Comparison of ENCODE assay signal across 8 cellular contexts in the genomic region with DNA sequence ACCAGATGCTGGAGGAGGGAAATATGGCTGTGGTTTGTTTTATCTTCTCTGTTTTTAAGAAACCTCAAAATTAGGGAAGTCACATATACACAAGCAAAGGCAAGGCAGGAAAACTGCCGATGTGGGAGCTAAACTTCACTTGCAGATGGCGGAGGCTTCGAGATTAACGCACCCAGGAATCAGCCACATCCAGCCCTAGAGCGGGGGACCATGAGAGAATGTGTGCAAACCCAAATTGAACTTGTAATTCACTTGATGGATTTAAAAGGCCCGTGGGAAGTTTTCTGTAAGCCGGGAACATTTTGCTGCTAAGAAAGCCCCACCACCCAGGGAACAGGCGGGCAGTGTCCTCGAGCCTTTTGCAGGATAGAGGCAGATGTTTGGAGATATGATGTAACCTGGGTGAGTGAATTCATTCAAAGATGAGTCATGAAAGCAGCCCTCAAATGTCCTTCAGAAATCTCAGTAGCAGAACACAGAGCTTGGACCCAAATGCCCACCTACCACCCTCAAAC. TPM values are rescaled to one million over a fixed set of nuclear protein-coding genes. Genes with fewer than 3 reads are reported as not detected.
DNase-seq lines count a peak whose midpoint lies in the region; ATAC-seq and TF ChIP-seq lines count a peak whose summit lies in the region.

No MANE protein-coding gene starts in this region.

- POLR2A ChIA-PET in A673 (lab: Charles Lee; ENCODE audit: low non-redundant PET), result no interaction called here

- DNase-seq in A673 (ENCODE audit: low spot score) (peak; percentile 78), OCI-M1 (lab: John Stamatoyannopoulos, UW) (peak; percentile 91), T1000 (lab: John Stamatoyannopoulos, UW) (no peak)
- DNase-seq in effector memory CD8-positive, alpha-beta T cell, result no peak
- no peak for DNase-seq in stimulated activated effector memory CD8-positive, alpha-beta T cell treated with anti-CD3 and anti-CD28 coated beads, Interleukin-12 subunit alpha, Interleukin-12 subunit beta, amount 100 ng/mL, for 72 hours (ENCODE audit: low spot score in 2 of 2)

- intact Hi-C loops in A673 (cut with micrococcal nuclease; ENCODE audit: unreplicated experiment), result no loop called here

- peak overlapping the region; percentile 3 to 29 for H3K4me3 Mint-ChIP-seq in effector memory CD8-positive, alpha-beta T cell
- H3K4me3 Mint-ChIP-seq in stimulated activated effector memory CD8-positive, alpha-beta T cell treated with anti-CD3 and anti-CD28 coated beads, Interleukin-12 subunit alpha, Interleukin-12 subunit beta, amount 100 ng/mL, for 72 hours, result peak overlapping the region; percentile 53

- no peak overlapping the region for H3K27ac Mint-ChIP-seq in effector memory CD8-positive, alpha-beta T cell
- H3K27ac Mint-ChIP-seq in stimulated activated effector memory CD8-positive, alpha-beta T cell treated with anti-CD3 and anti-CD28 coated beads, Interleukin-12 subunit alpha, Interleukin-12 subunit beta, amount 100 ng/mL, for 72 hours, result peak overlapping the region; percentile 93

- BruUV-seq in A673 (replicated peaks; lab: Mats Ljungman, UMichigan), result no TSS peak

- H3K27me3 Mint-ChIP-seq in effector memory CD8-positive, alpha-beta T cell, result no peaks in the 10 kb centered on the region

- TF ChIP-seq CTCF in A673 (conservative IDR thresholded peaks at IDR 0.05; ENCODE audit: low read depth, low read length), result no peak

- H3K9me3 Mint-ChIP-seq in effector memory CD8-positive, alpha-beta T cell, result no peaks in the 10 kb centered on the region
- no peaks in the 10 kb centered on the region for H3K9me3 Mint-ChIP-seq in stimulated activated effector memory CD8-positive, alpha-beta T cell treated with anti-CD3 and anti-CD28 coated beads, Interleukin-12 subunit alpha, Interleukin-12 subunit beta, amount 100 ng/mL, for 72 hours

- peaks cover 61 to 78% of the 10 kb centered on the region in 2 donors for H3K4me1 Mint-ChIP-seq in effector memory CD8-positive, alpha-beta T cell (ENCODE audit: low read depth in 2 of 2)
- no peaks in the 10 kb centered on the region for H3K4me1 Mint-ChIP-seq in stimulated activated effector memory CD8-positive, alpha-beta T cell treated with anti-CD3 and anti-CD28 coated beads, Interleukin-12 subunit alpha, Interleukin-12 subunit beta, amount 100 ng/mL, for 72 hours

- peaks cover 43% of the 10 kb centered on the region for H3K36me3 Mint-ChIP-seq in effector memory CD8-positive, alpha-beta T cell (ENCODE audit: insufficient read depth)
- peaks cover 61% of the 10 kb centered on the region for H3K36me3 Mint-ChIP-seq in stimulated activated effector memory CD8-positive, alpha-beta T cell treated with anti-CD3 and anti-CD28 coated beads, Interleukin-12 subunit alpha, Interleukin-12 subunit beta, amount 100 ng/mL, for 72 hours

- no peaks in the 10 kb centered on the region for H3K9me3 ChIP-seq in A673 (ENCODE audit: low read depth, low read length, poor library complexity, severe bottlenecking)

- H3K4me1 ChIP-seq in A673 (ENCODE audit: insufficient read depth, low read length, poor library complexity, severe bottlenecking), result peaks cover 68% of the 10 kb centered on the region

- peak; percentile 28 for ATAC-seq in GM18870 (IDR thresholded peaks at IDR 0.05; ENCODE audit: unreplicated experiment)
- ATAC-seq in effector memory CD8-positive, alpha-beta T cell (replicated peaks), result no peak
- ATAC-seq in stimulated activated effector memory CD8-positive, alpha-beta T cell treated with anti-CD3 and anti-CD28 coated beads, Interleukin-12 subunit alpha, Interleukin-12 subunit beta, amount 100 ng/mL, for 72 hours, result no peak
- no peak for ATAC-seq in GM18520 (IDR thresholded peaks at IDR 0.05; ENCODE audit: unreplicated experiment)
- ATAC-seq in GM21360 (IDR thresholded peaks at IDR 0.05; ENCODE audit: unreplicated experiment), result no peak

- H3K27me3 ChIP-seq in A673 (replicated peaks; ENCODE audit: insufficient read depth, low read depth, low read length, poor library complexity), result no peaks in the 10 kb centered on the region

- H3K4me3 ChIP-seq in A673 (ENCODE audit: low read depth, low read length, poor library complexity, severe bottlenecking), result no peak overlapping the region

- H3K36me3 ChIP-seq in A673 (ENCODE audit: insufficient read depth, low read length, poor library complexity, severe bottlenecking), result peaks cover 3% of the 10 kb centered on the region

- CTCF ChIA-PET in A673 (lab: Charles Lee), result interaction anchor here (0.6 kb wide), 1 partner anchor 459 kb away, joined by 4 read pairs; no protein-coding TSS in a partner anchor

- H3K27ac ChIP-seq in A673 (ENCODE audit: low read depth, low read length, poor library complexity, severe bottlenecking), result peak overlapping the region; percentile 54

RNA-seq across cellular contexts. Expression of a gene that starts 39.9 kb away (rescaled TPM):
- 145 and 174 TPM in 2 replicates for total RNA-seq in A673 (2021)

Comparison
In these comparisons a context has a peak if more than half of its experiments do, and no peak if none do; other contexts are left out.
1. DNase-seq: peak in A673 (single experiment) and OCI-M1 (single experiment); none in effector memory CD8-positive, alpha-beta T cell (0 of 3), stimulated activated effector memory CD8-positive, alpha-beta T cell treated with anti-CD3 and anti-CD28 coated beads, Interleukin-12 subunit alpha, Interleukin-12 subunit beta, amount 100 ng/mL, for 72 hours (0 of 2) and T1000 (single experiment).